18 cellular contexts compared by ENCODE assay signal in the genomic region with DNA sequence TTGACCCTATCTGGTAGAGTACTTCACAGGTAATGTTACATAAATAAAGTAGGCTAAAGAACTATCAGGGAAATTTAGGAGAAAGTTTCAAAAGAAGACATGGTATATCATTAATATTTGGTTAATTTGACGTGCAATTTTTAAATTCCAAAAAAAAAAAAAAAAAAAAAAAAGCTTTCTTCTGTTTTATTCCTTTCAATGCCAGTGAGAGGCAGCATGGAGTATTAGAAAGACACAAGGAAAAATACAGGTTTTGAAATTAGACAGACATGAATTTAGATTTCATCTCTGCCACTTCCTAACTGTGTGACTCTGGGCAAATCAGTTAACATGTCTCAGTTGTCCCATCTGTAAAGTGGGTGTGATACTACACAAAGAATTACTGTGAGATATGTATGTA.
DNase-seq lines count a peak whose midpoint lies in the region; ATAC-seq, FAIRE-seq and TF ChIP-seq lines count a peak whose summit lies in the region.
"Had no signal": no experiment of that assay in that cellular context is flagged by ENCODE, and none has a peak within 500 bp of the region (broad histone marks: within the 10 kb centered on the region; RNA-seq: fewer than 3 reads in every experiment).

No MANE protein-coding gene starts in this region.

- H3K36me3 Mint-ChIP-seq in MCF 10A (ENCODE audit: insufficient read depth, unreplicated experiment) (no peaks in the 10 kb centered on the region), progenitor cell of endocrine pancreas (ENCODE audit: insufficient read depth) (no peaks in the 10 kb centered on the region)

- H3K27ac Mint-ChIP-seq in MCF 10A (ENCODE audit: low read depth, unreplicated experiment) (no peak overlapping the region), progenitor cell of endocrine pancreas (no peak overlapping the region)

- ATAC-seq in foreskin keratinocyte = no peak

- no peaks in the 10 kb centered on the region for H3K4me1 ChIP-seq in mammary epithelial cell (ENCODE audit: insufficient read depth, low read length)
- H3K4me1 ChIP-seq in foreskin keratinocyte = no peaks in the 10 kb centered on the region

- no peaks in the 10 kb centered on the region for H3K36me3 ChIP-seq in mammary epithelial cell (ENCODE audit: insufficient read depth, low read length)
- H3K36me3 ChIP-seq: HAP-1 had no signal

- H3K27me3 Mint-ChIP-seq in MCF 10A (ENCODE audit: insufficient read depth, unreplicated experiment) = peaks cover 73% of the 10 kb centered on the region
- no peaks in the 10 kb centered on the region for H3K27me3 Mint-ChIP-seq in progenitor cell of endocrine pancreas

- FAIRE-seq in TTC549 (lab: Jason Lieb, UNC) = peak; percentile 17

- no peaks in the 10 kb centered on the region for H3K79me2 ChIP-seq in mammary epithelial cell (ENCODE audit: insufficient read depth, low read length)

- BruUV-seq in MCF 10A (replicated peaks; lab: Mats Ljungman, UMichigan) (no TSS peak), mammary epithelial cell (replicated peaks; lab: Mats Ljungman, UMichigan) (no TSS peak)

- H3K27ac ChIP-seq in mammary epithelial cell (ENCODE audit: insufficient read depth, low read depth, low read length) (no peak overlapping the region), foreskin keratinocyte (no peak overlapping the region)

- intact Hi-C loops in MCF 10A (cut with micrococcal nuclease) (loop anchor here (10.0 kb wide), 1 partner anchor 172 kb away; no protein-coding TSS in a partner anchor), mammary epithelial cell (cut with micrococcal nuclease) (no loop called here)

- CTCF ChIA-PET in MCF 10A (lab: Yijun Ruan, JAX) = interaction anchor here (0.7 to 3.3 kb wide), 6 partner anchors 9 to 291 kb away, joined by 3 to 8 read pairs (median 3); no protein-coding TSS in a partner anchor
- CTCF ChIA-PET in mammary epithelial cell (lab: Charles Lee; ENCODE audit: low non-redundant PET) = no interaction called here

- POLR2A ChIA-PET in MCF 10A (lab: Yijun Ruan, JAX) = no interaction called here

- WGBS in mammary epithelial cell (ENCODE audit: low coverage, missing lambda C conversion rate) = 38% methylated on average over 1 of the region's 1 CpG

- no peak overlapping the region for H3K9ac ChIP-seq in mammary epithelial cell (ENCODE audit: insufficient read depth, low read length)

- no peaks in the 10 kb centered on the region for H3K9me3 ChIP-seq in mammary epithelial cell (replicated peaks; ENCODE audit: insufficient read depth, low read length)
- H3K9me3 ChIP-seq: HAP-1 had no signal

- H3K4me1 Mint-ChIP-seq in MCF 10A (ENCODE audit: insufficient read depth, unreplicated experiment) (no peaks in the 10 kb centered on the region), progenitor cell of endocrine pancreas (ENCODE audit: low read depth) (peaks cover 29% of the 10 kb centered on the region)

- DNase-seq in MCF 10A (ENCODE audit: unreplicated experiment) (peak; percentile 5), mammary epithelial cell (no peak), foreskin keratinocyte (no peak), progenitor cell of endocrine pancreas (ENCODE audit: low spot score, unreplicated experiment) (no peak), NOMO-1 treated with DMSO at 0.1 percent for 48 hours (lab: John Stamatoyannopoulos, UW; ENCODE audit: unreplicated experiment) (no peak), NCI-H1436 (lab: John Stamatoyannopoulos, UW) (no peak), kidney tubule cell (ENCODE audit: low spot score) (no peak)
- DNase-seq: ACHN, AML-193, COR-L47, Karpas-422, NCI-H1105 treated with DMSO at 0.1 percent for 48 hours, NCI-H2029, NCI-H748 treated with DMSO at 0.1 percent for 48 hours, RPMI8226, SIG-M5 had no signal

- H3K9me3 Mint-ChIP-seq in MCF 10A (ENCODE audit: unreplicated experiment) (no peaks in the 10 kb centered on the region), progenitor cell of endocrine pancreas (ENCODE audit: low read depth) (no peaks in the 10 kb centered on the region)

- H3K27me3 ChIP-seq in mammary epithelial cell (ENCODE audit: insufficient read depth, low read length) (no peaks in the 10 kb centered on the region), foreskin keratinocyte (no peaks in the 10 kb centered on the region)

- no peak overlapping the region for H3K4me2 ChIP-seq in mammary epithelial cell (ENCODE audit: insufficient read depth, low read depth, low read length)

- no peaks in the 10 kb centered on the region for H4K20me1 ChIP-seq in mammary epithelial cell (ENCODE audit: insufficient read depth, low read length)

- in situ Hi-C loops in mammary epithelial cell (cut with MboI; ENCODE audit: low sequenced_read_pairs in 2 of 2) = no loop called here

- H3K4me3 Mint-ChIP-seq in MCF 10A (ENCODE audit: unreplicated experiment) = no peak overlapping the region
- no peak overlapping the region for H3K4me3 Mint-ChIP-seq in progenitor cell of endocrine pancreas (ENCODE audit: low read depth)

- no peak overlapping the region for H2AFZ ChIP-seq in mammary epithelial cell (ENCODE audit: low read depth, low read length)

- peak; percentile 10 for TF ChIP-seq CTCF in MCF 10A (IDR thresholded peaks at IDR 0.05; ENCODE audit: unreplicated experiment)
- peak in 1 of 2 donors; percentile 33 for TF ChIP-seq CTCF in mammary epithelial cell (conservative IDR thresholded peaks at IDR 0.05 in 1 of 2, IDR thresholded peaks at IDR 0.05 in 1 of 2; ENCODE audit: extremely low read depth in 1 of 2, insufficient read depth in 1 of 2, low read depth in 1 of 2, low read length in 2 of 2)
- TF ChIP-seq CTCF in foreskin keratinocyte (conservative IDR thresholded peaks at IDR 0.05) = peak; percentile 13
- peak; percentile 24 for TF ChIP-seq CTCF in progenitor cell of endocrine pancreas (IDR thresholded peaks at IDR 0.05; ENCODE audit: unreplicated experiment)

- no peak overlapping the region for H3K4me3 ChIP-seq in mammary epithelial cell (replicated peaks in 1 of 3; ENCODE audit: insufficient read depth in 1 of 3, low read depth in 2 of 3, low read length in 3 of 3)
- H3K4me3 ChIP-seq: HAP-1 had no signal

- dilution Hi-C loops in mammary epithelial cell (cut with HindIII; ENCODE audit: low sequenced_read_pairs) = no loop called here
